Comparison of ENCODE assay signal across 8 cellular contexts in the genomic region with DNA sequence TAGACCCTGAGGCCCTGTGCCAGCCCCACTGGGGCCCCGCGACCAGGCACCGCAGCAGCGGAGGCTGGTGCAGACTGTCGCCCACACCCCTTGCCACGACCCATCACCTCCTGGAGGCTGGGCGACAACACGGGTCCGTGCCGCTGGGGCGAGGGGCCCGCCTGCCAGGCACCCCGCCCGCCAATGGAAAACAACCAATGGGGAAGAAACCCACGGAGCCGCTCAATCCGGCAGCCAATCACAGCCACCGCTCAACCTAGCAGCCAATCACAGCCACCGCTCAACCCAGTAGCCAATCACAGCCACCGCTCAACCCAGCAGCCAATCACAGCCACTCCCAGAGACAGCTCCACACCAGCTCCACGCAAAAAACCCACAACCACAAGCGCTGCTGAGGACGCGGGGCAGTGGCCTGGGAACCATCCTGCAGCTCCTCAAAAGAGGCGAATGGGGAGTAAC.
DNase-seq lines count a peak whose midpoint lies in the region; ATAC-seq and TF ChIP-seq lines count a peak whose summit lies in the region.

No MANE protein-coding gene starts in this region.

- H3K27ac Mint-ChIP-seq in effector memory CD8-positive, alpha-beta T cell, result peak overlapping the region; percentile 85 to 94

- peak overlapping the region; percentile 83 to 84 for H3K4me3 Mint-ChIP-seq in effector memory CD8-positive, alpha-beta T cell

- peaks cover 26% of the 10 kb centered on the region for H3K36me3 Mint-ChIP-seq in effector memory CD8-positive, alpha-beta T cell (ENCODE audit: insufficient read depth)

- H3K27me3 Mint-ChIP-seq in effector memory CD8-positive, alpha-beta T cell, result no peaks in the 10 kb centered on the region

- peaks cover 27 to 28% of the 10 kb centered on the region in 2 donors for H3K4me1 Mint-ChIP-seq in effector memory CD8-positive, alpha-beta T cell (ENCODE audit: low read depth in 2 of 2)

- peak; percentile 72 for DNase-seq in GM13977 (ENCODE audit: low spot score)
- peak; percentile 68 to 70 for DNase-seq in activated CD4-positive, alpha-beta T cell treated with anti-CD3 and anti-CD28 coated beads for 24 hours (ENCODE audit: low read depth in 2 of 2)
- DNase-seq in effector memory CD8-positive, alpha-beta T cell, result peak; percentile 86 to 87 (median 87)
- peak; percentile 65 for DNase-seq in stimulated activated CD4-positive, alpha-beta T cell treated with anti-CD3 and anti-CD28 coated beads, Interleukin-12 subunit alpha, Interleukin-12 subunit beta, amount 100 ng/mL, for 4 hours
- DNase-seq in kidney tubule cell (ENCODE audit: low spot score), result no peak
- DNase-seq in NCI-H2081 (lab: John Stamatoyannopoulos, UW), result no peak

- no peaks in the 10 kb centered on the region for H3K9me3 Mint-ChIP-seq in effector memory CD8-positive, alpha-beta T cell

- TF ChIP-seq CTCF in GM13977 (IDR thresholded peaks at IDR 0.05; ENCODE audit: extremely low read depth, insufficient read depth, missing control alignments), result no peak

- ATAC-seq in HG03432 (IDR thresholded peaks at IDR 0.05; ENCODE audit: unreplicated experiment), result peak; percentile 52
- ATAC-seq in effector memory CD8-positive, alpha-beta T cell (replicated peaks), result peak; percentile 65
- no peak for ATAC-seq in HG03342 (IDR thresholded peaks at IDR 0.05; ENCODE audit: unreplicated experiment)

- in situ Hi-C loops in GM13977 (cut with MboI; ENCODE audit: low pct_unique_long_range_greater_than_20kb, low sequenced_read_pairs, unreplicated experiment), result no loop called here

Comparison
In these comparisons a context has a peak if more than half of its experiments do, and no peak if none do; other contexts are left out.
1. DNase-seq: peak in GM13977 (single experiment), activated CD4-positive, alpha-beta T cell treated with anti-CD3 and anti-CD28 coated beads for 24 hours (2 of 2), effector memory CD8-positive, alpha-beta T cell (3 of 3) and stimulated activated CD4-positive, alpha-beta T cell treated with anti-CD3 and anti-CD28 coated beads, Interleukin-12 subunit alpha, Interleukin-12 subunit beta, amount 100 ng/mL, for 4 hours (single experiment); none in kidney tubule cell (single experiment) and NCI-H2081 (0 of 2).